Comparison of ENCODE assay signal across 18 cellular contexts in the genomic region with DNA sequence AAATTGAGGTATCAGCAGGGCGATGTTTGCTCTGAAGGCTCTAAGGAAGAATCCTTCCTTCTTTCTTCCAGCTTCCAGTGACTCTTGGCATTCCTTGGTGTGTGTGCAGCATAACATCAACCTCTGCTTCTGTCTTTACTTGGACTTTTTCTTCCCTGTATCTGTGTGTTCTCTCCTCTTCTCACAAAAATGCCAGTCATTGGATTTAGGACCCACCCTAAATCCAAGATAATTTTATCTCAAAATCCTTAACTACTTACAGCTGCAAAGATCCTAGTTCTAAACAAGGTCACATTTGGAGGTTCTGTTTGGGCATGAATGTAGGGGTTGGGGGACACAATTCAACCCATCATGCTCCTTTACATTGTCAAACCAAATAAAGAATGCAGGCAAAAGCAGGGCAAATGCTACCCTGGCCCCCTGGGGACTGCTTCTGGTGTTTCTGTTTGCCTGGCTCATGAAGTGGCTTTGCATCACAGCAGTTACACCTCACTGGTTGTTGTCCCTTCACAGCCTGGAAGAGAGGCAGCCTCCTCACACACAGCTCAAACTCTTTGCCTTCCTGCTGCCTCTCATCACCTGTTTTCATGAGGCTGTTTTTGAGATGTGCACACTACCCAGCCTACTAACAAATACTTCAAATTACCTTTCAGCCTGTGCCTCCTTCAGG.
DNase-seq lines count a peak whose midpoint lies in the region; ATAC-seq and TF ChIP-seq lines count a peak whose summit lies in the region.
"Had no signal": no experiment of that assay in that cellular context is flagged by ENCODE, and none has a peak within 500 bp of the region (broad histone marks: within the 10 kb centered on the region; RNA-seq: fewer than 3 reads in every experiment).

No MANE protein-coding gene starts in this region.

- H3K79me2 ChIP-seq in H9 (ENCODE audit: insufficient read depth, low read length) (no peaks in the 10 kb centered on the region), mesendoderm (ENCODE audit: control insufficient read depth, insufficient read depth, low read length) (no peaks in the 10 kb centered on the region)

- no peak overlapping the region for H2BK12ac ChIP-seq in H9 (ENCODE audit: insufficient read length, low read depth, low read length)

- no peaks in the 10 kb centered on the region for H4K20me1 ChIP-seq in BLaER1
- H4K20me1 ChIP-seq in H9 (ENCODE audit: control insufficient read depth, insufficient read depth, insufficient read length): no peaks in the 10 kb centered on the region

- H2BK5ac ChIP-seq in H9 (ENCODE audit: insufficient read length, low read length): no peak overlapping the region
- no peak overlapping the region for H2BK5ac ChIP-seq in mesendoderm (ENCODE audit: low read length)

- H3K27ac ChIP-seq in BLaER1 (no peak overlapping the region), H9 (ENCODE audit: insufficient read length, low read depth, low read length) (no peak overlapping the region), mesendoderm (ENCODE audit: low read depth, low read length) (no peak overlapping the region)
- H3K27ac ChIP-seq: GM23248 had no signal

- peaks cover 21% of the 10 kb centered on the region for H3K4me1 ChIP-seq in BLaER1
- H3K4me1 ChIP-seq in H9 (ENCODE audit: insufficient read depth, low read length): no peaks in the 10 kb centered on the region
- no peaks in the 10 kb centered on the region for H3K4me1 ChIP-seq in mesendoderm (ENCODE audit: control insufficient read depth, low read depth, low read length)

- H3K36me3 Mint-ChIP-seq in H9 (ENCODE audit: insufficient read depth in 1 of 3, low read depth in 3 of 3): peaks cover 6 to 14% (median 7%) of the 10 kb centered on the region in 3 experiments
- H3K36me3 Mint-ChIP-seq: CD8-positive, alpha-beta T cell had no signal

- WGBS in H9 (ENCODE audit: extremely low coverage, insufficient read length, low lambda C conversion rate): no CpG with 5 or more reads among the region's 1 CpG
- WGBS in mesendoderm (ENCODE audit: extremely low coverage, insufficient coverage, low lambda C conversion rate): no CpG with 5 or more reads among the region's 1 CpG

- no peak overlapping the region for H2BK120ac ChIP-seq in H9 (ENCODE audit: low read depth, low read length, poor library complexity, severe bottlenecking)
- no peak overlapping the region for H2BK120ac ChIP-seq in mesendoderm (ENCODE audit: low read depth, low read length)

- no peak overlapping the region for H3K9ac ChIP-seq in BLaER1
- no peak overlapping the region for H3K9ac ChIP-seq in H9 (ENCODE audit: extremely low read depth, insufficient read length, low read length)
- H3K9ac ChIP-seq in mesendoderm (ENCODE audit: low read length): no peak overlapping the region
- H3K9ac ChIP-seq: GM23248 had no signal

- no peak overlapping the region for H2AFZ ChIP-seq in H9 (ENCODE audit: low read length)
- H2AFZ ChIP-seq: GM23248 had no signal

- no peak overlapping the region for H2BK20ac ChIP-seq in H9 (ENCODE audit: low read depth, low read length, poor library complexity, severe bottlenecking)

- peaks cover 13% of the 10 kb centered on the region in 2 experiments for H3K9me3 Mint-ChIP-seq in H9

- H2AK5ac ChIP-seq in H9 (ENCODE audit: insufficient read length, low read length) (no peak overlapping the region), mesendoderm (ENCODE audit: low read length) (no peak overlapping the region)

- no peak overlapping the region for H4K8ac ChIP-seq in H9 (replicated peaks; ENCODE audit: insufficient read length, low read depth, low read length)
- no peak overlapping the region for H4K8ac ChIP-seq in mesendoderm (ENCODE audit: low read depth, low read length)

- H4K91ac ChIP-seq in H9 (ENCODE audit: insufficient read length, low read depth, low read length): no peak overlapping the region

- no peaks in the 10 kb centered on the region for H3K23me2 ChIP-seq in H9 (ENCODE audit: insufficient read length, low read depth, low read length, poor library complexity, severe bottlenecking)

- TF ChIP-seq CTCF in H9 (conservative IDR thresholded peaks at IDR 0.05): no peak; the same call in 2 of the 3 replicates

- peak overlapping the region in 2 of 3 experiments; percentile 46 to 66; a peak in 3 of 7 replicates for H3K27ac Mint-ChIP-seq in H9
- H3K27ac Mint-ChIP-seq: B cell; CD8-positive, alpha-beta T cell; T-helper 17 cell had no signal

- H3K56ac ChIP-seq in H9 (ENCODE audit: insufficient read length, low read depth, low read length) (no peak overlapping the region), mesendoderm (ENCODE audit: low read length) (no peak overlapping the region)

- H3K4me2 ChIP-seq in BLaER1 (peak overlapping the region; percentile 15; the same call in 1 of the 2 replicates), H9 (ENCODE audit: insufficient read depth, insufficient read length, low read length) (no peak overlapping the region), mesendoderm (ENCODE audit: low read length) (no peak overlapping the region)

- H3K4me3 ChIP-seq in BLaER1 (no peak overlapping the region), mesendoderm (ENCODE audit: low read length) (no peak overlapping the region)
- H3K4me3 ChIP-seq: GM23248 had no signal

- H3T11ph ChIP-seq in H9 (ENCODE audit: low read length): no peak overlapping the region

- no peaks in the 10 kb centered on the region for H3K27me3 Mint-ChIP-seq in H9 (ENCODE audit: low read depth)
- H3K27me3 Mint-ChIP-seq: B cell had no signal

- H3K9me3 ChIP-seq in BLaER1: peaks cover 4% of the 10 kb centered on the region
- H3K9me3 ChIP-seq in H9 (ENCODE audit: control insufficient read depth, low read depth, low read length): no peaks in the 10 kb centered on the region

- H2BK15ac ChIP-seq in H9 (ENCODE audit: low read depth, low read length) (no peak overlapping the region), mesendoderm (replicated peaks; ENCODE audit: low read depth) (no peak overlapping the region)

- H3K4ac ChIP-seq in H9 (ENCODE audit: low read depth, low read length): no peak overlapping the region
- no peak overlapping the region for H3K4ac ChIP-seq in mesendoderm (ENCODE audit: low read depth, low read length)

- no peak overlapping the region for H3K18ac ChIP-seq in H9 (ENCODE audit: insufficient read length, low read depth, low read length)
- H3K18ac ChIP-seq in mesendoderm (ENCODE audit: low read length): no peak overlapping the region

- H3K4me1 Mint-ChIP-seq in H9: peaks cover 14 to 19% of the 10 kb centered on the region in 2 experiments
- H3K4me1 Mint-ChIP-seq: B cell, T-helper 17 cell had no signal

- DNase-seq in H9: peak; percentile 50
- peak; percentile 47 for DNase-seq in ecto neural progenitor cell (ENCODE audit: low spot score)
- DNase-seq in mesendoderm: peak; percentile 55
- DNase-seq in NCI-H446 (lab: John Stamatoyannopoulos, UW): no peak
- DNase-seq: CD8-positive, alpha-beta T cell; DMS79; GM23248; Kasumi-1; MM.1S; NCI-H1092 treated with DMSO at 0.1 percent for 48 hours; NCI-H1694 treated with DMSO at 0.1 percent for 48 hours; NCI-H2107; NCI-H510A; T-helper 17 cell had no signal

- H4K5ac ChIP-seq in H9 (ENCODE audit: insufficient read length, low read depth, low read length) (no peak overlapping the region), mesendoderm (ENCODE audit: low read length) (no peak overlapping the region)

- H3K79me1 ChIP-seq in H9 (ENCODE audit: insufficient read depth, low read depth, low read length, poor library complexity, severe bottlenecking) (no peaks in the 10 kb centered on the region), mesendoderm (ENCODE audit: low read length) (no peaks in the 10 kb centered on the region)

- H3K27me3 ChIP-seq in BLaER1: no peaks in the 10 kb centered on the region
- H3K27me3 ChIP-seq in H9 (ENCODE audit: insufficient read depth, low read length): no peaks in the 10 kb centered on the region
- no peaks in the 10 kb centered on the region for H3K27me3 ChIP-seq in mesendoderm (ENCODE audit: insufficient read depth, low read length, poor library complexity)

- no peak overlapping the region for H3K14ac ChIP-seq in H9 (ENCODE audit: insufficient read depth, low read length)

- no peak overlapping the region for H3K23ac ChIP-seq in H9 (ENCODE audit: insufficient read length, low read depth, low read length)
- H3K23ac ChIP-seq in mesendoderm (ENCODE audit: low read length): no peak overlapping the region

- H3K36me3 ChIP-seq in BLaER1 (no peaks in the 10 kb centered on the region), mesendoderm (ENCODE audit: control insufficient read depth, insufficient read depth, low read length) (no peaks in the 10 kb centered on the region)

- H3K4me3 Mint-ChIP-seq in H9: no peak overlapping the region
- H3K4me3 Mint-ChIP-seq: B cell; CD8-positive, alpha-beta T cell; T-helper 17 cell had no signal

- ATAC-seq in GM18909 (IDR thresholded peaks at IDR 0.05; ENCODE audit: poor library complexity, unreplicated experiment) (no peak), GM21526 (IDR thresholded peaks at IDR 0.05; ENCODE audit: low FRiP score, unreplicated experiment) (no peak)
- ATAC-seq: CD8-positive, alpha-beta T cell; T-helper 17 cell had no signal

Comparison
In these comparisons a context has a peak if more than half of its experiments do, and no peak if none do; other contexts are left out.
1. DNase-seq: peak in H9 (single experiment), ecto neural progenitor cell (single experiment) and mesendoderm (single experiment); none in NCI-H446 (0 of 2).